Comparison of ENCODE assay signal across 23 cellular contexts in the genomic region with DNA sequence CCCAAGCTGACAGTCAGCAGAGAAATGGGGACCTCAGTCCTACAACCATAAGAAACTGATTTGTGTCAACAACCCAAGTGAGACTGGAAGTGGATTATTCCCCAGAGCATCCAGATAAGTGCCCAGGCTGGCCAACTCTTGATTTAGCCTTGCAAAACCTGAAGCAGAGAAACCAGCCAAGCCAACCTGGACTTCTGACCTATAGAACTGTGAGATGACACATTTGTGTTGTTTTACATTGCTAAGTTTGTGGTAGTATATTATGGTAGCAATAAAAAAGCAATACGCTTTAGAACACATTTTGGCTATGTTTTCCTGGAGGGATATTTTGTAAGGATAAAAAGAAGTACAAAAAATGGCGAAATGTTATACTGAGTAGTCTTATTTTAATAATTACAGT. TPM values are rescaled to one million over a fixed set of nuclear protein-coding genes. Genes with fewer than 3 reads are reported as not detected.
DNase-seq lines count a peak whose midpoint lies in the region; ATAC-seq, FAIRE-seq and TF ChIP-seq lines count a peak whose summit lies in the region.
"Had no signal": no experiment of that assay in that cellular context is flagged by ENCODE, and none has a peak within 500 bp of the region (broad histone marks: within the 10 kb centered on the region; RNA-seq: fewer than 3 reads in every experiment).

No MANE protein-coding gene starts in this region.

- intact Hi-C loops in natural killer cell (cut with micrococcal nuclease) = no loop called here
- intact Hi-C loops in OCI-LY7 (cut with micrococcal nuclease; ENCODE audit: unreplicated experiment) = no loop called here

- no peak overlapping the region for H2BK20ac ChIP-seq in H1 (ENCODE audit: low read length)

- H4K20me1 ChIP-seq in GM23338 (replicated peaks; ENCODE audit: insufficient read depth) (no peaks in the 10 kb centered on the region), H1 (replicated peaks in 1 of 2; ENCODE audit: control insufficient read depth in 1 of 2, insufficient read depth in 2 of 2, low read length in 2 of 2) (no peaks in the 10 kb centered on the region), OCI-LY7 (ENCODE audit: insufficient read depth, low read length) (no peaks in the 10 kb centered on the region)
- H4K20me1 ChIP-seq: BLaER1 had no signal

- H3K27ac Mint-ChIP-seq in GM23338 (no peak overlapping the region), natural killer cell (no peak overlapping the region)
- H3K27ac Mint-ChIP-seq: B cell; CD4-positive, CD25-positive, alpha-beta regulatory T cell; CD8-positive, alpha-beta T cell; HFFc6 had no signal

- H3K4me1 ChIP-seq in GM23338 (ENCODE audit: insufficient read depth) = no peaks in the 10 kb centered on the region
- no peaks in the 10 kb centered on the region for H3K4me1 ChIP-seq in H1 (replicated peaks in 1 of 4; ENCODE audit: control insufficient read depth in 3 of 4, insufficient read depth in 4 of 4, low read length in 3 of 4)
- H3K4me1 ChIP-seq in neuronal stem cell (ENCODE audit: control insufficient read depth in 2 of 2, insufficient read depth in 1 of 2, low read depth in 1 of 2, low read length in 2 of 2) = no peaks in the 10 kb centered on the region
- H3K4me1 ChIP-seq in OCI-LY7 (ENCODE audit: insufficient read depth, low read length, poor library complexity, severe bottlenecking) = no peaks in the 10 kb centered on the region
- H3K4me1 ChIP-seq: BLaER1, Caco-2, HAP-1 had no signal

- H3K4me3 ChIP-seq in GM23338 (no peak overlapping the region), H1 (ENCODE audit: extremely low read depth in 1 of 4, insufficient read depth in 2 of 4, low read depth in 3 of 4, low read length in 4 of 4) (no peak overlapping the region), neuronal stem cell (ENCODE audit: low read length in 2 of 2) (no peak overlapping the region), OCI-LY7 (ENCODE audit: low read depth, low read length, poor library complexity, severe bottlenecking) (no peak overlapping the region)
- H3K4me3 ChIP-seq: BLaER1, GM23248, HAP-1 had no signal

- POLR2A ChIA-PET in H1 (lab: Charles Lee; ENCODE audit: partially characterized antibody) (no interaction called here), OCI-LY7 (lab: Charles Lee) (no interaction called here)

- H2BK12ac ChIP-seq in H1 (ENCODE audit: low read depth, low read length) (no peak overlapping the region), neuronal stem cell (ENCODE audit: low read length) (no peak overlapping the region)

- peaks cover 7% of the 10 kb centered on the region; the same call in 1 of the 2 replicates for H3K36me3 ChIP-seq in GM23338 (ENCODE audit: insufficient read depth)
- no peaks in the 10 kb centered on the region; a peak in 1 of 8 replicates for H3K36me3 ChIP-seq in H1 (ENCODE audit: control insufficient read depth in 2 of 4, insufficient read depth in 4 of 4, low read length in 3 of 4)
- no peaks in the 10 kb centered on the region for H3K36me3 ChIP-seq in neuronal stem cell (replicated peaks in 1 of 2; ENCODE audit: control insufficient read depth in 2 of 2, insufficient read depth in 2 of 2, low read length in 2 of 2)
- H3K36me3 ChIP-seq in OCI-LY7 (ENCODE audit: insufficient read depth, low read length) = no peaks in the 10 kb centered on the region
- H3K36me3 ChIP-seq: BLaER1, HAP-1 had no signal

- H2BK120ac ChIP-seq in H1 (replicated peaks; ENCODE audit: low read depth, low read length) (no peak overlapping the region), neuronal stem cell (ENCODE audit: low read depth, low read length) (no peak overlapping the region)

- H2AK5ac ChIP-seq in H1 (ENCODE audit: low read depth, low read length) (no peak overlapping the region), neuronal stem cell (ENCODE audit: low read depth, low read length) (no peak overlapping the region)

- H3K23me2 ChIP-seq in H1 (ENCODE audit: low read depth, low read length) = no peaks in the 10 kb centered on the region

- no peak overlapping the region for H4K8ac ChIP-seq in H1 (ENCODE audit: extremely low read depth, insufficient read depth, low read length)
- H4K8ac ChIP-seq in neuronal stem cell (ENCODE audit: low read depth, low read length) = no peak overlapping the region

- TF ChIP-seq EP300 in H1 (IDR thresholded peaks at IDR 0.05; ENCODE audit: borderline replicate concordance in 1 of 2, low read depth in 2 of 2, low read length in 2 of 2) = no peak

- no peak overlapping the region for H4K5ac ChIP-seq in H1 (ENCODE audit: insufficient read length, low read depth, low read length)

- H2BK5ac ChIP-seq in H1 (ENCODE audit: low read depth, low read length) = no peak overlapping the region
- no peak overlapping the region for H2BK5ac ChIP-seq in neuronal stem cell (ENCODE audit: low read length)

- H3K4me2 ChIP-seq in GM23338 = no peak overlapping the region
- H3K4me2 ChIP-seq in H1 (ENCODE audit: insufficient read depth in 1 of 2, low read depth in 2 of 2, low read length in 2 of 2) = no peak overlapping the region
- no peak overlapping the region for H3K4me2 ChIP-seq in neuronal stem cell (ENCODE audit: insufficient read depth, low read length, poor library complexity, severe bottlenecking)
- H3K4me2 ChIP-seq in OCI-LY7 (ENCODE audit: low read length) = no peak overlapping the region
- H3K4me2 ChIP-seq: BLaER1 had no signal

- no peak for TF ChIP-seq POLR2A in H1 (IDR thresholded peaks at IDR 0.05; ENCODE audit: control extremely low read depth in 1 of 2, low read depth in 2 of 2, low read length in 2 of 2)

- H4K91ac ChIP-seq in H1 (replicated peaks; ENCODE audit: insufficient read length, low read length) = no peak overlapping the region
- H4K91ac ChIP-seq in neuronal stem cell (ENCODE audit: low read depth, low read length, poor library complexity) = no peak overlapping the region

- no peak for ATAC-seq in GM23338
- no peak for ATAC-seq in natural killer cell
- ATAC-seq: CD8-positive, alpha-beta T cell had no signal

- H3K9ac ChIP-seq in H1 (replicated peaks in 1 of 4; ENCODE audit: extremely low read depth in 1 of 4, low read depth in 3 of 4, low read length in 3 of 4) (no peak overlapping the region), neuronal stem cell (ENCODE audit: low read depth, low read length, poor library complexity) (no peak overlapping the region)
- H3K9ac ChIP-seq: BLaER1, GM23248 had no signal

- H2BK15ac ChIP-seq in H1 (ENCODE audit: low read length) (no peak overlapping the region), neuronal stem cell (ENCODE audit: low read length) (no peak overlapping the region)

- H3K9me2 ChIP-seq in GM23338 (ENCODE audit: insufficient read depth) (0 out of 2 replicates have a peak, but pooled peaks cover 2% of the 10 kb centered on the region), OCI-LY7 (ENCODE audit: insufficient read depth, low read length) (no peaks in the 10 kb centered on the region; the same call in 1 of the 2 replicates)

- no peaks in the 10 kb centered on the region for H3K4me1 Mint-ChIP-seq in GM23338
- H3K4me1 Mint-ChIP-seq in natural killer cell = no peaks in the 10 kb centered on the region
- H3K4me1 Mint-ChIP-seq: B cell; CD4-positive, CD25-positive, alpha-beta regulatory T cell had no signal

- H3K4me3 Mint-ChIP-seq in GM23338 (no peak overlapping the region), natural killer cell (no peak overlapping the region)
- H3K4me3 Mint-ChIP-seq: B cell; CD4-positive, CD25-positive, alpha-beta regulatory T cell; CD8-positive, alpha-beta T cell; HFFc6 had no signal

- H3K9me3 Mint-ChIP-seq in GM23338 = peaks cover 23% of the 10 kb centered on the region
- H3K9me3 Mint-ChIP-seq in natural killer cell = peaks cover 9 to 10% of the 10 kb centered on the region in 2 donors

- no peak overlapping the region for H3K14ac ChIP-seq in H1 (ENCODE audit: insufficient read length)
- no peak overlapping the region for H3K14ac ChIP-seq in neuronal stem cell (ENCODE audit: low read length)

- H3K36me3 Mint-ChIP-seq in GM23338 (ENCODE audit: low read depth) (peaks cover 19% of the 10 kb centered on the region), natural killer cell (peaks cover 17% of the 10 kb centered on the region)
- H3K36me3 Mint-ChIP-seq: CD8-positive, alpha-beta T cell had no signal

- no peak for TF ChIP-seq RAD21 in H1 (IDR thresholded peaks at IDR 0.05 in 1 of 2, conservative IDR thresholded peaks at IDR 0.05 in 1 of 2; ENCODE audit: low read depth in 2 of 2, low read length in 2 of 2)

- H3F3A ChIP-seq in GM23338 (replicated peaks; ENCODE audit: low read depth) = no peaks in the 10 kb centered on the region

- H3K79me1 ChIP-seq in H1 (ENCODE audit: low read depth, low read length) (no peaks in the 10 kb centered on the region), neuronal stem cell (ENCODE audit: low read depth, low read length) (no peaks in the 10 kb centered on the region)

- no peak for FAIRE-seq in H1 (lab: Jason Lieb, UNC)
- FAIRE-seq: A204.1, G401.6, GM12892, GM19239, H54 had no signal

- H2AFZ ChIP-seq in GM23338 = peak overlapping the region; percentile 77; the same call in 1 of the 2 replicates
- peak overlapping the region; percentile 78; the same call in 1 of the 2 replicates for H2AFZ ChIP-seq in H1 (ENCODE audit: low read length)
- peak overlapping the region; percentile 43 for H2AFZ ChIP-seq in neuronal stem cell (ENCODE audit: low read length)
- H2AFZ ChIP-seq in OCI-LY7 (ENCODE audit: low read length) = no peak overlapping the region
- H2AFZ ChIP-seq: GM23248 had no signal

- no peak for TF ChIP-seq CTCF in GM23338 (conservative IDR thresholded peaks at IDR 0.05; ENCODE audit: low read depth in 2 of 2)
- TF ChIP-seq CTCF in H1 (IDR thresholded peaks at IDR 0.05; ENCODE audit: control extremely low read depth in 1 of 3, insufficient read depth in 1 of 3, low read depth in 1 of 3, low read length in 3 of 3) = no peak
- no peak for TF ChIP-seq CTCF in natural killer cell (IDR thresholded peaks at IDR 0.05)
- TF ChIP-seq CTCF in OCI-LY7 (conservative IDR thresholded peaks at IDR 0.05; ENCODE audit: low read length) = no peak

- H3K56ac ChIP-seq in H1 (replicated peaks; ENCODE audit: insufficient read length, low read depth, low read length) = no peak overlapping the region

- H3K18ac ChIP-seq in H1 (ENCODE audit: extremely low read depth, low read length) (no peak overlapping the region; the same call in 1 of the 2 replicates), neuronal stem cell (ENCODE audit: low read length) (no peak overlapping the region)

- H3K27me3 Mint-ChIP-seq in GM23338 (ENCODE audit: insufficient read depth, low read depth, poor library complexity) (no peaks in the 10 kb centered on the region), natural killer cell (ENCODE audit: low read depth in 2 of 2) (peaks cover 7 to 19% of the 10 kb centered on the region in 2 donors)

- BruUV-seq in OCI-LY7 (replicated peaks; lab: Mats Ljungman, UMichigan) = no TSS peak

- no peak overlapping the region for H3K23ac ChIP-seq in H1 (ENCODE audit: insufficient read length)
- no peak overlapping the region for H3K23ac ChIP-seq in neuronal stem cell (ENCODE audit: low read depth, low read length, poor library complexity)

- H3K79me2 ChIP-seq in GM23338 (replicated peaks; ENCODE audit: insufficient read depth) = no peaks in the 10 kb centered on the region
- no peaks in the 10 kb centered on the region for H3K79me2 ChIP-seq in H1 (ENCODE audit: control insufficient read depth in 1 of 2, insufficient read depth in 2 of 2, low read length in 2 of 2)
- H3K79me2 ChIP-seq in OCI-LY7 (ENCODE audit: insufficient read depth, low read depth, low read length) = no peaks in the 10 kb centered on the region

- CTCF ChIA-PET in H1 (lab: Charles Lee; ENCODE audit: partially characterized antibody) = no interaction called here
- CTCF ChIA-PET in OCI-LY7 (lab: Charles Lee; ENCODE audit: unreplicated experiment) = no interaction called here

- H3K27ac ChIP-seq in GM23338 (ENCODE audit: low read depth) (no peak overlapping the region), H1 (ENCODE audit: low read depth, low read length) (no peak overlapping the region), neuronal stem cell (replicated peaks; ENCODE audit: low read length) (no peak overlapping the region), OCI-LY7 (ENCODE audit: low read depth, low read length, poor library complexity, severe bottlenecking) (no peak overlapping the region)
- H3K27ac ChIP-seq: 22Rv1, BLaER1, C4-2B, GM23248 had no signal

- H3K27me3 ChIP-seq in GM23338 (ENCODE audit: insufficient read depth) (no peaks in the 10 kb centered on the region), H1 (replicated peaks in 1 of 4; ENCODE audit: control insufficient read depth in 3 of 4, extremely low read depth in 1 of 4, insufficient read depth in 3 of 4, low read length in 3 of 4) (no peaks in the 10 kb centered on the region), neuronal stem cell (ENCODE audit: control insufficient read depth in 3 of 3, insufficient read depth in 3 of 3, low read depth in 1 of 3, low read length in 3 of 3) (no peaks in the 10 kb centered on the region)
- H3K27me3 ChIP-seq: BLaER1 had no signal

- H3K9me3 ChIP-seq in H1 (ENCODE audit: insufficient read depth in 2 of 2, low read depth in 1 of 2, low read length in 1 of 2) (peaks cover 0 to 8% of the 10 kb centered on the region in 2 experiments; a peak in 1 of 4 replicates), neuronal stem cell (replicated peaks in 1 of 2; ENCODE audit: control insufficient read depth in 2 of 2, insufficient read depth in 1 of 2, low read depth in 1 of 2, low read length in 2 of 2) (peaks cover 0 to 6% of the 10 kb centered on the region in 2 donors), OCI-LY7 (ENCODE audit: low read length) (no peaks in the 10 kb centered on the region)

- H3K4ac ChIP-seq in H1 (replicated peaks; ENCODE audit: insufficient read length, low read depth, low read length) = no peak overlapping the region
- H3K4ac ChIP-seq in neuronal stem cell (ENCODE audit: low read length) = no peak overlapping the region

- WGBS in H1 (ENCODE audit: extremely low coverage in 1 of 2, insufficient coverage in 1 of 2, insufficient read length in 1 of 2, insufficient replicate concordance in 2 of 2, low coverage in 1 of 2, low lambda C conversion rate in 2 of 2, missing lambda C conversion rate in 1 of 2), 2 experiments = 98% methylated on average over 2 of the region's 2 CpGs; no CpG with 5 or more reads in 1 of the 2 experiments
- WGBS in neuronal stem cell (ENCODE audit: extremely low coverage in 2 of 2, insufficient read length in 2 of 2, insufficient replicate concordance in 1 of 2), 2 donors = no CpG with 5 or more reads among the region's 2 CpGs

- DNase-seq in GM23338 (ENCODE audit: low spot score) (no peak), H1 (ENCODE audit: low read depth in 1 of 2, low spot score in 2 of 2) (no peak), neuronal stem cell (ENCODE audit: low spot score) (no peak), T-helper 1 cell (no peak), natural killer cell (no peak), OCI-LY7 (ENCODE audit: low spot score) (no peak)
- DNase-seq: Caco-2; CD4-positive, CD25-positive, alpha-beta regulatory T cell; CD8-positive, alpha-beta T cell; DMS153; DND-41; GM23248; HFFc6 had no signal

RNA-seq across cellular contexts. Expression of gene CCDC6, which starts 19.7 kb away (rescaled TPM):
- 66.9 and 69.4 TPM in 2 replicates for total RNA-seq in GM23338 (2014; rRNA removed; shearing (Covaris generic))
- 32.1 and 32.5 TPM in 2 replicates for polyA plus RNA-seq in GM23338 (2016; fragmentation: Nextera tagmentation; extraction: Ambion mirVana)
- 74.4 and 74.8 TPM in 2 replicates for total RNA-seq in H1 (2021; fragmentation: NEBNext Ultra II Directional; extraction: Animal tissue kit (Norgen Biotek cat#: 25700))
- polyA plus RNA-seq in H1 (2011; rRNA removed) = 28.2 and 42.2 TPM in 2 replicates
- 25.6 TPM for polyA plus RNA-seq in H1 (2011; cell fraction: cytosol; rRNA removed)
- polyA plus RNA-seq in H1 (2011; cell fraction: nucleus; rRNA removed) = 26.6 TPM
- 23.9 to 42.1 TPM (median 30.6 TPM) in 4 replicates for polyA plus RNA-seq in H1 (2012, experiment 1 of 2)
- 6.1 TPM for polyA plus RNA-seq in H1 (2012, experiment 2 of 2)
- polyA plus RNA-seq in H1 (2013, experiment 1 of 2) = 29.5 TPM
- polyA plus RNA-seq in H1 (2013, experiment 2 of 2) = 29.9 TPM
- polyA minus RNA-seq in H1 (2011; rRNA and poly(A)+ RNA removed) = 76.2 and 77.5 TPM in 2 replicates
- 52.0 TPM for polyA minus RNA-seq in H1 (2011; cell fraction: cytosol; rRNA and poly(A)+ RNA removed)
- polyA minus RNA-seq in H1 (2011; cell fraction: nucleus; rRNA and poly(A)+ RNA removed) = 90.9 TPM
- 24.4 TPM for polyA plus RNA-seq in neuronal stem cell (2013, experiment 1 of 2)
- 25.6 TPM for polyA plus RNA-seq in neuronal stem cell (2013, experiment 2 of 2)
- 10 to 100 TPM; 19.7 to 23.4 (median 20.8) TPM for total RNA-seq in natural killer cell
- 9.5 and 10.9 TPM in 2 replicates for total RNA-seq in OCI-LY7 (2014; rRNA removed; shearing (Covaris generic))
- total RNA-seq in OCI-LY7 (2022) = 22.4 and 25.4 TPM in 2 replicates
